25 cellular contexts compared by ENCODE assay signal in genomic region chr9:15059003-15059402, GRCh38.
"Had no signal": no experiment of that assay in that cellular context is flagged by ENCODE, and none has a peak within 500 bp of the region (broad histone marks: within the 10 kb centered on the region; RNA-seq: fewer than 3 reads in every experiment).

No MANE protein-coding gene starts in this region.

- H3K36me3 ChIP-seq: colonic mucosa, esophagus muscularis mucosa, esophagus squamous epithelium, gastrocnemius medialis, gastroesophageal sphincter, heart left ventricle, heart right ventricle had no signal

- H3K9me3 ChIP-seq: colonic mucosa, esophagus squamous epithelium, gastrocnemius medialis, gastroesophageal sphincter, heart left ventricle, heart right ventricle had no signal

- H3K27me3 Mint-ChIP-seq: dendritic cell treated with granulocyte-macrophage colony-stimulating factor and Interleukin-4, amounts not matched to agents 40 ng/mL and 50 ng/mL, for 4 days had no signal

- H3K4me3 Mint-ChIP-seq: dendritic cell treated with granulocyte-macrophage colony-stimulating factor and Interleukin-4, amounts not matched to agents 40 ng/mL and 50 ng/mL, for 4 days; effector memory CD8-positive, alpha-beta T cell; endodermal cell had no signal

- H3K4me1 ChIP-seq: colonic mucosa, esophagus muscularis mucosa, esophagus squamous epithelium, foreskin keratinocyte, gastrocnemius medialis, gastroesophageal sphincter, heart left ventricle, heart right ventricle had no signal

- DNase-seq: colonic mucosa; cortex of kidney; dermis blood vessel endothelial cell; dorsolateral prefrontal cortex; effector CD4-positive, alpha-beta T cell; effector CD8-positive, alpha-beta T cell; effector memory CD4-positive, alpha-beta T cell; effector memory CD8-positive, alpha-beta T cell; endodermal cell; erythroblast; esophagus squamous epithelium; foreskin fibroblast; foreskin keratinocyte; foreskin melanocyte; gastrocnemius medialis; glutamatergic neuron; head of caudate nucleus; heart left ventricle; heart right ventricle had no signal

- H3K9me3 Mint-ChIP-seq: effector memory CD8-positive, alpha-beta T cell; endodermal cell had no signal

- H3K27me3 ChIP-seq: colonic mucosa, esophagus muscularis mucosa, esophagus squamous epithelium, foreskin keratinocyte, gastrocnemius medialis, gastroesophageal sphincter, heart left ventricle, heart right ventricle had no signal

- H3K4me3 ChIP-seq: colonic mucosa, coronary artery, dorsolateral prefrontal cortex, esophagus muscularis mucosa, esophagus squamous epithelium, gastrocnemius medialis, gastroesophageal sphincter, heart left ventricle, heart right ventricle had no signal

- H3K27ac ChIP-seq: colonic mucosa, coronary artery, dorsolateral prefrontal cortex, epithelial cell of prostate, esophagus muscularis mucosa, esophagus squamous epithelium, foreskin keratinocyte, gastrocnemius medialis, gastroesophageal sphincter, heart left ventricle, heart right ventricle had no signal

- H3K27ac Mint-ChIP-seq: dendritic cell treated with granulocyte-macrophage colony-stimulating factor and Interleukin-4, amounts not matched to agents 40 ng/mL and 50 ng/mL, for 4 days; effector memory CD8-positive, alpha-beta T cell; endodermal cell had no signal

- ATAC-seq: effector memory CD8-positive, alpha-beta T cell; esophagus mucosa; foreskin keratinocyte; gastrocnemius medialis; gastroesophageal sphincter; heart left ventricle; heart right ventricle had no signal
